Comparison of ENCODE assay signal across 1 cellular context in the genomic region with DNA sequence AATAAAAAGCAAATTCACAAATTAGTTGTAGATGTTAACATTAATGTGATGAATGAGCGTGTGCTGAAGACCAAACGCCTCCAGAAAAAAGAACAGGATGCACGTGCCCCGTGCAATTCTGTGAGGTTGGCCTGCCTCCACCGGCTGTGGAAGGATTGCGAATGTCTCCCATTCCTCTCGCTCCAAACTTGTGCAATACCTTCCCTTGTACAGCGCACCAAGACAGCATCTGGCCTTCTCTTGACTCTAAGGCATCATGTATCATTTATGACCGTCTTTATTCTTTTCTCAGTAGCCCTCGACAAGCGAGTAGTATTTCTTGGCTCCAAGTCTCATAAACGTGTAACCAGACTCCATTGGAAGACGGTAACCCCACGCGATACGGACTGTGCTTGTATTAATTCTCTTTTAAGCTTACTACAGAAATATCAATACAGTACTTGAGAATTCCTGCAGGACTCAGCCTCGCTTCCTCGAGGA.
TF ChIP-seq lines count a peak whose summit lies in the region.

No MANE protein-coding gene starts in this region.

TF ChIP-seq in HepG2, 621 proteins besides CTCF, POLR2A, EP300 and RAD21 (continued from another document and continues in another):
- TF ChIP-seq ZNF142 (CRISPR knock-in tag; IDR thresholded peaks at IDR 0.05) (no peak), ZNF335 (CRISPR knock-in tag; IDR thresholded peaks at IDR 0.05) (no peak), ZNF780A (CRISPR knock-in tag; IDR thresholded peaks at IDR 0.05) (no peak), ZNF761 (CRISPR knock-in tag; conservative IDR thresholded peaks at IDR 0.05) (no peak), ZNF549 (CRISPR knock-in tag; IDR thresholded peaks at IDR 0.05) (no peak), STAT6 (CRISPR knock-in tag; IDR thresholded peaks at IDR 0.05; ENCODE audit: borderline replicate concordance) (no peak), ZNF652 (CRISPR knock-in tag; IDR thresholded peaks at IDR 0.05; ENCODE audit: borderline replicate concordance, low read depth) (no peak), PPARG (CRISPR knock-in tag; conservative IDR thresholded peaks at IDR 0.05) (no peak), PTBP1 (IDR thresholded peaks at IDR 0.05; ENCODE audit: low read depth, low read length, poor library complexity, severe bottlenecking) (no peak), ZFP1 (CRISPR knock-in tag; IDR thresholded peaks at IDR 0.05) (no peak; the same call in 1 of the 2 replicates), ZBTB38 (CRISPR knock-in tag; IDR thresholded peaks at IDR 0.05) (0 out of 2 replicates have a peak, but pooled peaks have one; percentile 2), YEATS2 (CRISPR knock-in tag; IDR thresholded peaks at IDR 0.05; ENCODE audit: borderline replicate concordance) (no peak), POGK (CRISPR knock-in tag; conservative IDR thresholded peaks at IDR 0.05) (peak; percentile 72; the same call in 1 of the 2 replicates), CENPX (CRISPR knock-in tag; IDR thresholded peaks at IDR 0.05) (no peak), RARA (CRISPR knock-in tag; IDR thresholded peaks at IDR 0.05) (no peak), RBM39 (IDR thresholded peaks at IDR 0.05; ENCODE audit: low read depth, low read length, poor library complexity, severe bottlenecking) (no peak), ZNF101 (CRISPR knock-in tag; IDR thresholded peaks at IDR 0.05; ENCODE audit: borderline replicate concordance, low read depth) (no peak), ZNF414 (CRISPR knock-in tag; IDR thresholded peaks at IDR 0.05) (peak; percentile 92; the same call in 1 of the 2 replicates), RFX5 (IDR thresholded peaks at IDR 0.05; ENCODE audit: low read depth, low read length) (no peak), KLF6 (CRISPR knock-in tag; IDR thresholded peaks at IDR 0.05) (no peak), ZNF484 (CRISPR knock-in tag; IDR thresholded peaks at IDR 0.05; ENCODE audit: borderline replicate concordance, low read depth) (no peak), TERF1 (CRISPR knock-in tag; IDR thresholded peaks at IDR 0.05) (no peak), SMAD1 (CRISPR knock-in tag; IDR thresholded peaks at IDR 0.05; ENCODE audit: borderline replicate concordance, low read depth) (no peak), NRL (CRISPR knock-in tag; IDR thresholded peaks at IDR 0.05; ENCODE audit: borderline replicate concordance) (no peak), NFATC3 (CRISPR knock-in tag; IDR thresholded peaks at IDR 0.05) (no peak), RELA (CRISPR knock-in tag; IDR thresholded peaks at IDR 0.05) (no peak), ZNF720 (CRISPR knock-in tag; IDR thresholded peaks at IDR 0.05) (no peak)
- TF ChIP-seq, protein P1, sequence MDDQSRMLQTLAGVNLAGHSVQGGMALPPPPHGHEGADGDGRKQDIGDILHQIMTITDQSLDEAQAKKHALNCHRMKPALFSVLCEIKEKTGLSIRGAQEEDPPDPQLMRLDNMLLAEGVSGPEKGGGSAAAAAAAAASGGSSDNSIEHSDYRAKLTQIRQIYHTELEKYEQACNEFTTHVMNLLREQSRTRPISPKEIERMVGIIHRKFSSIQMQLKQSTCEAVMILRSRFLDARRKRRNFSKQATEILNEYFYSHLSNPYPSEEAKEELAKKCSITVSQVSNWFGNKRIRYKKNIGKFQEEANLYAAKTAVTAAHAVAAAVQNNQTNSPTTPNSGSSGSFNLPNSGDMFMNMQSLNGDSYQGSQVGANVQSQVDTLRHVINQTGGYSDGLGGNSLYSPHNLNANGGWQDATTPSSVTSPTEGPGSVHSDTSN (CRISPR knock-in tag; IDR thresholded peaks at IDR 0.05; ENCODE audit: borderline replicate concordance), result no peak
- TF ChIP-seq, protein P2, sequence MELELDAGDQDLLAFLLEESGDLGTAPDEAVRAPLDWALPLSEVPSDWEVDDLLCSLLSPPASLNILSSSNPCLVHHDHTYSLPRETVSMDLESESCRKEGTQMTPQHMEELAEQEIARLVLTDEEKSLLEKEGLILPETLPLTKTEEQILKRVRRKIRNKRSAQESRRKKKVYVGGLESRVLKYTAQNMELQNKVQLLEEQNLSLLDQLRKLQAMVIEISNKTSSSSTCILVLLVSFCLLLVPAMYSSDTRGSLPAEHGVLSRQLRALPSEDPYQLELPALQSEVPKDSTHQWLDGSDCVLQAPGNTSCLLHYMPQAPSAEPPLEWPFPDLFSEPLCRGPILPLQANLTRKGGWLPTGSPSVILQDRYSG (CRISPR knock-in tag; IDR thresholded peaks at IDR 0.05), result no peak
- TF ChIP-seq, protein P3, sequence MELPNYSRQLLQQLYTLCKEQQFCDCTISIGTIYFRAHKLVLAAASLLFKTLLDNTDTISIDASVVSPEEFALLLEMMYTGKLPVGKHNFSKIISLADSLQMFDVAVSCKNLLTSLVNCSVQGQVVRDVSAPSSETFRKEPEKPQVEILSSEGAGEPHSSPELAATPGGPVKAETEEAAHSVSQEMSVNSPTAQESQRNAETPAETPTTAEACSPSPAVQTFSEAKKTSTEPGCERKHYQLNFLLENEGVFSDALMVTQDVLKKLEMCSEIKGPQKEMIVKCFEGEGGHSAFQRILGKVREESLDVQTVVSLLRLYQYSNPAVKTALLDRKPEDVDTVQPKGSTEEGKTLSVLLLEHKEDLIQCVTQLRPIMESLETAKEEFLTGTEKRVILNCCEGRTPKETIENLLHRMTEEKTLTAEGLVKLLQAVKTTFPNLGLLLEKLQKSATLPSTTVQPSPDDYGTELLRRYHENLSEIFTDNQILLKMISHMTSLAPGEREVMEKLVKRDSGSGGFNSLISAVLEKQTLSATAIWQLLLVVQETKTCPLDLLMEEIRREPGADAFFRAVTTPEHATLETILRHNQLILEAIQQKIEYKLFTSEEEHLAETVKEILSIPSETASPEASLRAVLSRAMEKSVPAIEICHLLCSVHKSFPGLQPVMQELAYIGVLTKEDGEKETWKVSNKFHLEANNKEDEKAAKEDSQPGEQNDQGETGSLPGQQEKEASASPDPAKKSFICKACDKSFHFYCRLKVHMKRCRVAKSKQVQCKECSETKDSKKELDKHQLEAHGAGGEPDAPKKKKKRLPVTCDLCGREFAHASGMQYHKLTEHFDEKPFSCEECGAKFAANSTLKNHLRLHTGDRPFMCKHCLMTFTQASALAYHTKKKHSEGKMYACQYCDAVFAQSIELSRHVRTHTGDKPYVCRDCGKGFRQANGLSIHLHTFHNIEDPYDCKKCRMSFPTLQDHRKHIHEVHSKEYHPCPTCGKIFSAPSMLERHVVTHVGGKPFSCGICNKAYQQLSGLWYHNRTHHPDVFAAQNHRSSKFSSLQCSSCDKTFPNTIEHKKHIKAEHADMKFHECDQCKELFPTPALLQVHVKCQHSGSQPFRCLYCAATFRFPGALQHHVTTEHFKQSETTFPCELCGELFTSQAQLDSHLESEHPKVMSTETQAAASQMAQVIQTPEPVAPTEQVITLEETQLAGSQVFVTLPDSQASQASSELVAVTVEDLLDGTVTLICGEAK (IDR thresholded peaks at IDR 0.05), result no peak
- TF ChIP-seq, protein P3 (CRISPR knock-in tag; IDR thresholded peaks at IDR 0.05), result no peak
